ENCODE assay signal across 10 cellular contexts in genomic region chr15:28977377-28978010, GRCh38.
DNase-seq lines count a peak whose midpoint lies in the region; ATAC-seq lines count a peak whose summit lies in the region.
"Had no signal": no experiment of that assay in that cellular context is flagged by ENCODE, and none has a peak within 500 bp of the region (broad histone marks: within the 10 kb centered on the region; RNA-seq: fewer than 3 reads in every experiment).

No MANE protein-coding gene starts in this region.

- no peak overlapping the region for H3K27ac Mint-ChIP-seq in activated T-cell treated with anti-CD3 and anti-CD28 coated beads, Interleukin-2, amount 50 U/mL, for 72 hours
- H3K27ac Mint-ChIP-seq: stimulated activated effector memory CD8-positive, alpha-beta T cell treated with anti-CD3 and anti-CD28 coated beads, Interleukin-12 subunit alpha, Interleukin-12 subunit beta, amount 100 ng/mL, for 72 hours had no signal

- H3K27ac ChIP-seq in layer of hippocampus (ENCODE audit: low read depth, low read length) = peak overlapping the region; percentile 85

- H3K4me1 Mint-ChIP-seq in activated T-cell treated with anti-CD3 and anti-CD28 coated beads, Interleukin-2, amount 50 U/mL, for 72 hours (ENCODE audit: low read depth) = peaks cover 10% of the 10 kb centered on the region
- H3K4me1 Mint-ChIP-seq: stimulated activated effector memory CD8-positive, alpha-beta T cell treated with anti-CD3 and anti-CD28 coated beads, Interleukin-12 subunit alpha, Interleukin-12 subunit beta, amount 100 ng/mL, for 72 hours had no signal

- no peaks in the 10 kb centered on the region for H3K36me3 Mint-ChIP-seq in activated T-cell treated with anti-CD3 and anti-CD28 coated beads, Interleukin-2, amount 50 U/mL, for 72 hours (ENCODE audit: insufficient read depth in 2 of 2)
- H3K36me3 Mint-ChIP-seq: stimulated activated effector memory CD8-positive, alpha-beta T cell treated with anti-CD3 and anti-CD28 coated beads, Interleukin-12 subunit alpha, Interleukin-12 subunit beta, amount 100 ng/mL, for 72 hours had no signal

- DNase-seq in ACHN (peak; percentile 95), LoVo (ENCODE audit: low spot score) (peak; percentile 68), cerebellar nuclear complex (lab: John Stamatoyannopoulos, UW) (peak; percentile 57 to 59), NCI-H2227 (lab: John Stamatoyannopoulos, UW; ENCODE audit: unreplicated experiment) (no peak), NCI-H187 (lab: John Stamatoyannopoulos, UW) (no peak)
- DNase-seq in activated T-cell treated with anti-CD3 and anti-CD28 coated beads, Interleukin-2, amount 50 U/mL, for 72 hours = no peak
- DNase-seq: activated CD4-positive, alpha-beta T cell treated with anti-CD3 and anti-CD28 coated beads for 1 hour had no signal

- H3K27me3 Mint-ChIP-seq in activated T-cell treated with anti-CD3 and anti-CD28 coated beads, Interleukin-2, amount 50 U/mL, for 72 hours (ENCODE audit: low read depth) = no peaks in the 10 kb centered on the region

- no peaks in the 10 kb centered on the region for H3K9me3 Mint-ChIP-seq in activated T-cell treated with anti-CD3 and anti-CD28 coated beads, Interleukin-2, amount 50 U/mL, for 72 hours
- H3K9me3 Mint-ChIP-seq: stimulated activated effector memory CD8-positive, alpha-beta T cell treated with anti-CD3 and anti-CD28 coated beads, Interleukin-12 subunit alpha, Interleukin-12 subunit beta, amount 100 ng/mL, for 72 hours had no signal

- no peak for ATAC-seq in GM18867 (IDR thresholded peaks at IDR 0.05; ENCODE audit: unreplicated experiment)
- no peak for ATAC-seq in activated T-cell treated with anti-CD3 and anti-CD28 coated beads, Interleukin-2, amount 50 U/mL, for 72 hours (replicated peaks in 1 of 2)
- ATAC-seq: stimulated activated effector memory CD8-positive, alpha-beta T cell treated with anti-CD3 and anti-CD28 coated beads, Interleukin-12 subunit alpha, Interleukin-12 subunit beta, amount 100 ng/mL, for 72 hours had no signal

- H3K4me3 Mint-ChIP-seq in activated T-cell treated with anti-CD3 and anti-CD28 coated beads, Interleukin-2, amount 50 U/mL, for 72 hours = no peak overlapping the region
- H3K4me3 Mint-ChIP-seq: stimulated activated effector memory CD8-positive, alpha-beta T cell treated with anti-CD3 and anti-CD28 coated beads, Interleukin-12 subunit alpha, Interleukin-12 subunit beta, amount 100 ng/mL, for 72 hours had no signal

- in situ Hi-C loops in ACHN (cut with HindIII; ENCODE audit: low pct_ligation_motif_present, low pct_unique_long_range_greater_than_20kb, low sequenced_read_pairs) = no loop called here

- no peaks in the 10 kb centered on the region for H3K27me3 ChIP-seq in layer of hippocampus (ENCODE audit: control insufficient read depth, insufficient read depth, low read length)

Comparison
In these comparisons a context has a peak if more than half of its experiments do, and no peak if none do; other contexts are left out.
1. DNase-seq: peak in ACHN (single experiment), LoVo (single experiment) and cerebellar nuclear complex (2 of 2); none in NCI-H2227 (single experiment), NCI-H187 (0 of 2) and activated T-cell treated with anti-CD3 and anti-CD28 coated beads, Interleukin-2, amount 50 U/mL, for 72 hours (0 of 2).